ENCODE assay signal across 9 cellular contexts in genomic region chr1:8870605-8871538, GRCh38. TPM values are rescaled to one million over a fixed set of nuclear protein-coding genes. Genes with fewer than 3 reads are reported as not detected.
A peak's percentile ranks its signal among the peaks of the same experiment; 100 is the strongest.
DNase-seq lines count a peak whose midpoint lies in the region; ATAC-seq and TF ChIP-seq lines count a peak whose summit lies in the region.
"Had no signal": no experiment of that assay in that cellular context is flagged by ENCODE, and none has a peak within 500 bp of the region (broad histone marks: within the 10 kb centered on the region; RNA-seq: fewer than 3 reads in every experiment).

No MANE protein-coding gene starts in this region.

- POLR2A ChIA-PET in PC-9 (lab: Charles Lee; ENCODE audit: unreplicated experiment), result interaction anchor here (0.7 kb wide), 1 partner anchor 13 kb away, joined by 4 read pairs; no protein-coding TSS in a partner anchor

- 73 to 77% methylated on average over 18 of the region's 18 CpGs for WGBS in GM23248 (ENCODE audit: low coverage in 1 of 2, low lambda C conversion rate in 2 of 2, missing lambda C conversion rate in 2 of 2), 2 experiments

- H4K20me1 ChIP-seq in GM23248 (ENCODE audit: insufficient read depth), result peaks cover 56% of the 10 kb centered on the region
- peaks cover 90% of the 10 kb centered on the region for H4K20me1 ChIP-seq in PC-9 (ENCODE audit: insufficient read depth)

- H3K9me2 ChIP-seq in GM23248 (ENCODE audit: insufficient read depth) (no peaks in the 10 kb centered on the region), PC-9 (ENCODE audit: insufficient read depth) (no peaks in the 10 kb centered on the region)

- H3K9me3 ChIP-seq in GM23248 (ENCODE audit: low read depth) (no peaks in the 10 kb centered on the region), PC-9 (ENCODE audit: insufficient read depth, low read depth) (no peaks in the 10 kb centered on the region)

- intact Hi-C loops in PC-9 (cut with micrococcal nuclease; ENCODE audit: unreplicated experiment), result loop anchor here (5.0 kb wide), 1 partner anchor 116 kb away; no protein-coding TSS in a partner anchor
- intact Hi-C loops in dorsolateral prefrontal cortex (cut with DNase I), result loop anchor here (10.0 kb wide), 2 partner anchors 56 to 234 kb away; partner anchors contain the start of gene RERE (in 1 of the 2)

- no peak for TF ChIP-seq CTCF in PC-9 (conservative IDR thresholded peaks at IDR 0.05)
- no peak for TF ChIP-seq CTCF in dorsolateral prefrontal cortex (IDR thresholded peaks at IDR 0.05 in 54 of 56, conservative IDR thresholded peaks at IDR 0.05 in 2 of 56; ENCODE audit: low read depth in 1 of 56, partially characterized antibody in 56 of 56)
- TF ChIP-seq CTCF in neural crest cell (conservative IDR thresholded peaks at IDR 0.05), result no peak

- in situ Hi-C loops in GM23248 (cut with MboI), result no loop called here

- no TSS peak for BruUV-seq in PC-9 (replicated peaks; lab: Mats Ljungman, UMichigan)

- CTCF ChIA-PET in PC-9 (lab: Charles Lee), result no interaction called here

- H3K27ac ChIP-seq in GM23248 (peak overlapping the region; percentile 40), PC-9 (peak overlapping the region; percentile 43; the same call in 1 of the 2 replicates), dorsolateral prefrontal cortex (peak overlapping the region in 40 of 59 donors; percentile 0 to 100 (median 58))

- H3K4me3 Mint-ChIP-seq in neural crest cell (peak overlapping the region; percentile 56), immature natural killer cell (no peak overlapping the region)

- no peak overlapping the region for H2AFZ ChIP-seq in GM23248
- no peak overlapping the region for H2AFZ ChIP-seq in PC-9

- no peak for ATAC-seq in GM21526 (IDR thresholded peaks at IDR 0.05; ENCODE audit: low FRiP score, unreplicated experiment)

- DNase-seq in GM23248, result peak; percentile 48
- peak in 1 of 2 experiments; percentile 51 for DNase-seq in PC-9
- no peak for DNase-seq in dorsolateral prefrontal cortex
- no peak for DNase-seq in neural crest cell (ENCODE audit: low read depth, low spot score)
- no peak for DNase-seq in NCI-H345 treated with DMSO at 0.1 percent for 48 hours (lab: John Stamatoyannopoulos, UW; ENCODE audit: unreplicated experiment)
- no peak for DNase-seq in NCI-H1105 (lab: John Stamatoyannopoulos, UW)
- DNase-seq in immature natural killer cell, result no peak
- DNase-seq: SHP77 treated with DMSO at 0.1 percent for 48 hours had no signal

- H3K4me2 ChIP-seq in GM23248 (ENCODE audit: unreplicated experiment) (peak overlapping the region; percentile 15), PC-9 (0 out of 2 replicates have a peak overlapping the region, but pooled peaks have one; percentile 5)

- H3K27ac Mint-ChIP-seq in neural crest cell (ENCODE audit: unreplicated experiment) (peak overlapping the region; percentile 3), immature natural killer cell (peak overlapping the region in 1 of 6 donors; percentile 57)

- H3K27me3 ChIP-seq in GM23248 (replicated peaks; ENCODE audit: insufficient read depth) (no peaks in the 10 kb centered on the region), PC-9 (ENCODE audit: insufficient read depth, low read depth) (no peaks in the 10 kb centered on the region), dorsolateral prefrontal cortex (no peaks in the 10 kb centered on the region)

- no peaks in the 10 kb centered on the region for H3K27me3 Mint-ChIP-seq in neural crest cell (ENCODE audit: low read depth)
- peaks cover 1 to 3% (median 2%) of the 10 kb centered on the region in 3 donors for H3K27me3 Mint-ChIP-seq in immature natural killer cell (ENCODE audit: low read depth in 3 of 3)

- H3K36me3 Mint-ChIP-seq in neural crest cell (ENCODE audit: low read depth), result peaks cover 49% of the 10 kb centered on the region
- H3K36me3 Mint-ChIP-seq in immature natural killer cell, result peaks cover 19 to 60% (median 33%) of the 10 kb centered on the region in 3 donors

- H3K4me1 Mint-ChIP-seq in neural crest cell, result peaks cover 47% of the 10 kb centered on the region
- peaks cover 34 to 55% of the 10 kb centered on the region in 2 donors for H3K4me1 Mint-ChIP-seq in immature natural killer cell

- no peak overlapping the region for H3K4me3 ChIP-seq in GM23248
- H3K4me3 ChIP-seq in PC-9, result no peak overlapping the region
- H3K4me3 ChIP-seq in dorsolateral prefrontal cortex, result peak overlapping the region in 3 of 59 donors; percentile 2 to 42 (median 35)

- peaks cover 93% of the 10 kb centered on the region for H3K79me2 ChIP-seq in GM23248 (ENCODE audit: insufficient read depth)
- peaks cover 73% of the 10 kb centered on the region for H3K79me2 ChIP-seq in PC-9 (ENCODE audit: low read depth)

- H3K9me3 Mint-ChIP-seq in neural crest cell (no peaks in the 10 kb centered on the region), immature natural killer cell (no peaks in the 10 kb centered on the region)

- H3F3A ChIP-seq in GM23248 (ENCODE audit: insufficient read depth) (peaks cover 94% of the 10 kb centered on the region), PC-9 (ENCODE audit: insufficient read depth, low read depth) (peaks cover 95% of the 10 kb centered on the region)

- peaks cover 72% of the 10 kb centered on the region for H3K4me1 ChIP-seq in GM23248 (ENCODE audit: insufficient read depth)
- peaks cover 41% of the 10 kb centered on the region for H3K4me1 ChIP-seq in PC-9 (replicated peaks; ENCODE audit: insufficient read depth)

- peaks cover 93% of the 10 kb centered on the region for H3K36me3 ChIP-seq in GM23248 (ENCODE audit: low read depth)
- peaks cover 74% of the 10 kb centered on the region for H3K36me3 ChIP-seq in PC-9 (ENCODE audit: low read depth)

- H3K9ac ChIP-seq in GM23248, result peak overlapping the region; percentile 40

RNA-seq across cellular contexts. Expression of gene ENO1, which starts 7.6 kb away (rescaled TPM):
- 1,781 and 2,185 TPM in 2 replicates for total RNA-seq in GM23248 (2014; rRNA removed; shearing (Covaris generic))
- polyA plus RNA-seq in GM23248 (2016; fragmentation: Nextera tagmentation; extraction: Ambion mirVana) (2,304 and 2,417 TPM in 2 replicates), immature natural killer cell (100 to 1,000 TPM; 856 to 982 (median 955) TPM)
- total RNA-seq in PC-9 (2021) (1,401 and 1,902 TPM in 2 replicates), dorsolateral prefrontal cortex (100 to 1,000 TPM; 469 to 938 (median 635) TPM), neural crest cell (1,269 and 1,339 TPM in 2 replicates)

RNA-seq across cellular contexts. Expression of gene RERE, which starts 53.4 kb away (rescaled TPM):
- total RNA-seq in GM23248 (2014; rRNA removed; shearing (Covaris generic)), result 9.5 and 26.0 TPM in 2 replicates
- polyA plus RNA-seq in GM23248 (2016; fragmentation: Nextera tagmentation; extraction: Ambion mirVana) (20.3 and 26.2 TPM in 2 replicates), immature natural killer cell (1 to 10 TPM; 3.8 to 5.9 (median 3.8) TPM)
- total RNA-seq in PC-9 (2021) (73.4 and 98.7 TPM in 2 replicates), dorsolateral prefrontal cortex (100 to 1,000 TPM; 286 to 583 (median 367) TPM), neural crest cell (107 and 122 TPM in 2 replicates)
